8 cellular contexts compared by ENCODE assay signal in genomic region chr20:34302723-34303528, GRCh38. TPM values are rescaled to one million over a fixed set of nuclear protein-coding genes. Genes with fewer than 3 reads are reported as not detected.
DNase-seq lines count a peak whose midpoint lies in the region; ATAC-seq and TF ChIP-seq lines count a peak whose summit lies in the region.

TSS of gene AHCY (minus strand) at chr20:34303355. CDS start at chr20:34303270, 85 bp downstream.

- no peaks in the 10 kb centered on the region for H3K9me3 Mint-ChIP-seq in activated naive CD4-positive, alpha-beta T cell treated with anti-CD3 and anti-CD28 coated beads, Interleukin-2, amount 50 U/mL, for 72 hours

- no peaks in the 10 kb centered on the region for H3K27me3 ChIP-seq in GM06990 (replicated peaks; ENCODE audit: control insufficient read depth, insufficient read depth, low read length)
- no peaks in the 10 kb centered on the region for H3K27me3 ChIP-seq in osteoblast (ENCODE audit: insufficient read depth, low read length)
- H3K27me3 ChIP-seq in thoracic aorta (replicated peaks; ENCODE audit: insufficient read depth) = no peaks in the 10 kb centered on the region

- no peak for TF ChIP-seq CTCF in GM06990 (IDR thresholded peaks at IDR 0.05; ENCODE audit: insufficient read depth, low read length, poor library complexity, severe bottlenecking)
- TF ChIP-seq CTCF in osteoblast (IDR thresholded peaks at IDR 0.05; ENCODE audit: extremely low read depth, low read depth, low read length) = no peak
- no peak for TF ChIP-seq CTCF in thoracic aorta (IDR thresholded peaks at IDR 0.05)

- H3K4me1 ChIP-seq in osteoblast (ENCODE audit: insufficient read depth, low read length) = peaks cover 13% of the 10 kb centered on the region
- H3K4me1 ChIP-seq in thoracic aorta (ENCODE audit: control insufficient read depth in 1 of 2, low read depth in 2 of 2) = peaks cover 3 to 17% of the 10 kb centered on the region in 2 donors

- H3K4me3 ChIP-seq in GM06990 (replicated peaks; ENCODE audit: low read depth, low read length) (peak within 1 kb of the TSS; percentile 90), osteoblast (ENCODE audit: insufficient read depth, low read length) (peak within 1 kb of the TSS; percentile 97), thoracic aorta (peak within 1 kb of the TSS; percentile 87)

- ATAC-seq in HG02588 (IDR thresholded peaks at IDR 0.05; ENCODE audit: unreplicated experiment) (peak; percentile 81), SK-N-SH treated with all-trans-retinoic acid at 6 μM for 48 hours (peak; percentile 98), thoracic aorta (ENCODE audit: insufficient number of reproducible peaks, low FRiP score, low read depth) (peak; percentile 95)
- peak; percentile 96 to 98 for ATAC-seq in activated naive CD4-positive, alpha-beta T cell treated with anti-CD3 and anti-CD28 coated beads, Interleukin-2, amount 50 U/mL, for 72 hours

- H4K20me1 ChIP-seq in osteoblast (ENCODE audit: insufficient read depth, low read length) = no peaks in the 10 kb centered on the region

- DNase-seq in GM06990 (ENCODE audit: extremely low read depth, insufficient read length) (peak; percentile 97), NCI-H1092 (lab: John Stamatoyannopoulos, UW) (peak; percentile 83), glomerular visceral epithelial cell (ENCODE audit: extremely low spot score) (peak; percentile 98), osteoblast (ENCODE audit: insufficient read length, low spot score, missing footprints) (peak; percentile 99), thoracic aorta (ENCODE audit: low spot score) (peak; percentile 96)
- peak; percentile 93 to 95 for DNase-seq in activated naive CD4-positive, alpha-beta T cell treated with anti-CD3 and anti-CD28 coated beads, Interleukin-2, amount 50 U/mL, for 72 hours (ENCODE audit: low spot score in 2 of 2)

- peaks cover 2% of the 10 kb centered on the region; the same call in 1 of the 2 replicates for H3K36me3 ChIP-seq in GM06990 (ENCODE audit: control insufficient read depth, insufficient read depth, low read length)
- H3K36me3 ChIP-seq in osteoblast (ENCODE audit: insufficient read depth, low read length) = no peaks in the 10 kb centered on the region
- no peaks in the 10 kb centered on the region for H3K36me3 ChIP-seq in thoracic aorta

- H3K79me2 ChIP-seq in osteoblast (ENCODE audit: insufficient read depth, low read length) = peaks cover 39% of the 10 kb centered on the region

- peak within 1 kb of the TSS; percentile 91 for H2AFZ ChIP-seq in osteoblast (ENCODE audit: low read length)

- H3K27ac ChIP-seq in osteoblast (ENCODE audit: low read depth, low read length) (peak within 1 kb of the TSS; percentile 94), thoracic aorta (peak within 1 kb of the TSS; percentile 87 to 94)

- peaks cover 4 to 6% of the 10 kb centered on the region in 2 donors for H3K36me3 Mint-ChIP-seq in activated naive CD4-positive, alpha-beta T cell treated with anti-CD3 and anti-CD28 coated beads, Interleukin-2, amount 50 U/mL, for 72 hours

- no peaks in the 10 kb centered on the region for H3K9me3 ChIP-seq in osteoblast (ENCODE audit: low read depth, low read length)
- no peaks in the 10 kb centered on the region for H3K9me3 ChIP-seq in thoracic aorta

- peak within 1 kb of the TSS; percentile 96 for H3K4me2 ChIP-seq in osteoblast (ENCODE audit: insufficient read depth, low read length)

- H3K27ac Mint-ChIP-seq in activated naive CD4-positive, alpha-beta T cell treated with anti-CD3 and anti-CD28 coated beads, Interleukin-2, amount 50 U/mL, for 72 hours = peak within 1 kb of the TSS; percentile 88 to 93

TF ChIP-seq in SK-N-SH treated with all-trans-retinoic acid at 6 μM for 48 hours, 23 proteins besides CTCF, POLR2A, EP300 and RAD21:
- TF ChIP-seq TCF4 (CRISPR knock-in tag; IDR thresholded peaks at IDR 0.05; ENCODE audit: borderline replicate concordance) (no peak), ARNTL (CRISPR knock-in tag; IDR thresholded peaks at IDR 0.05; ENCODE audit: borderline replicate concordance, low read depth) (no peak), SNAI2 (CRISPR knock-in tag; IDR thresholded peaks at IDR 0.05) (no peak), CSDC2 (CRISPR knock-in tag; IDR thresholded peaks at IDR 0.05) (no peak), OSR1 (CRISPR knock-in tag; IDR thresholded peaks at IDR 0.05) (no peak), GLIS3 (CRISPR knock-in tag; IDR thresholded peaks at IDR 0.05) (no peak)

RNA-seq across cellular contexts. Expression of gene AHCY, which starts in this region (rescaled TPM):
- total RNA-seq in activated naive CD4-positive, alpha-beta T cell treated with anti-CD3 and anti-CD28 coated beads, Interleukin-2, amount 50 U/mL, for 72 hours = 100 to 1,000 TPM; 166 to 211 TPM
- total RNA-seq in osteoblast (87.6 and 98.7 TPM in 2 replicates), thoracic aorta (10 to 100 TPM; 38.7 to 71.8 TPM)

Comparison
In these comparisons a context has a peak if more than half of its experiments do, and no peak if none do; other contexts are left out.
1. Peak in every context shown above with its lines: DNase-seq, ATAC-seq, H3K4me3 ChIP-seq and H3K27ac ChIP-seq.